In genomic region chr22:44831885-44832284, GRCh38 we compare ENCODE assay signal across 31 cellular contexts.
DNase-seq lines count a peak whose midpoint lies in the region; ATAC-seq, FAIRE-seq and TF ChIP-seq lines count a peak whose summit lies in the region.
"Had no signal": no experiment of that assay in that cellular context is flagged by ENCODE, and none has a peak within 500 bp of the region (broad histone marks: within the 10 kb centered on the region; RNA-seq: fewer than 3 reads in every experiment).

No MANE protein-coding gene starts in this region.

- H3K9me3 ChIP-seq in HEK293 (ENCODE audit: control insufficient read depth, insufficient read depth, low read depth, low read length) = no peaks in the 10 kb centered on the region; the same call in 1 of the 2 replicates

- FAIRE-seq in frontal cortex (lab: Jason Lieb, UNC) = peak; percentile 17
- FAIRE-seq: A204.1, A549, D721Med had no signal

- H3K36me3 ChIP-seq in HEK293 (ENCODE audit: control insufficient read depth in 2 of 2, insufficient read depth in 1 of 2, low read length in 2 of 2) = peaks cover 5 to 15% of the 10 kb centered on the region in 2 experiments
- H3K36me3 ChIP-seq: BE2C, BLaER1 had no signal

- TF ChIP-seq CTCF in HEK293 (tag by site-specific recombination; IDR thresholded peaks at IDR 0.05) = no peak

- no peak for ATAC-seq in HG03378 (IDR thresholded peaks at IDR 0.05; ENCODE audit: unreplicated experiment)
- ATAC-seq: A549; CD8-positive, alpha-beta T cell had no signal

- POLR2A ChIA-PET in HEK293 (lab: Yijun Ruan, JAX) = no interaction called here

- CTCF ChIA-PET in HEK293 (lab: Yijun Ruan, JAX) = interaction anchor here (0.7 to 1.9 kb wide), 2 partner anchors 12 to 947 kb away, joined by 4 to 9 read pairs; no protein-coding TSS in a partner anchor

- H3K27ac ChIP-seq in HEK293 (ENCODE audit: extremely low read depth, low read depth, low read length) = no peak overlapping the region
- H3K27ac ChIP-seq: 22Rv1; A549; BLaER1; BLaER1 treated with 17β-estradiol and CSF1 and Interleukin-3, amounts not matched to agents 10 nM and 100 nM; C4-2B had no signal

- H3K4me3 ChIP-seq in HEK293 (ENCODE audit: low read depth, low read length) = no peak overlapping the region
- H3K4me3 ChIP-seq: A549; BLaER1; BLaER1 treated with 17β-estradiol and CSF1 and Interleukin-3, amounts not matched to agents 10 nM and 100 nM had no signal

- no peak for DNase-seq in frontal cortex (ENCODE audit: low spot score in 2 of 2)
- DNase-seq in HuH-7 (ENCODE audit: low spot score) = no peak
- DNase-seq: 8988T; ACHN; AML-193; BE2C; C1 segment of cervical spinal cord; Caco-2; Calu3; CD4-positive, alpha-beta memory T cell; CD4-positive, alpha-beta T cell; CD4-positive, CD25-positive, alpha-beta regulatory T cell; CD8-positive, alpha-beta memory T cell; CD8-positive, alpha-beta T cell; COR-L47; DMS 273 treated with DMSO at 0.1 percent for 48 hours; DMS153; DMS53; DMS79; DMS79 treated with DMSO at 0.1 percent for 48 hours; DND-41; EL had no signal

- no peaks in the 10 kb centered on the region for H3K4me1 ChIP-seq in HEK293 (ENCODE audit: control insufficient read depth, insufficient read depth, low read length)
- H3K4me1 ChIP-seq: A549, BE2C had no signal

TF ChIP-seq in HEK293, 187 proteins besides CTCF, POLR2A, EP300 and RAD21:
- TF ChIP-seq PBX3 (CRISPR knock-in tag; IDR thresholded peaks at IDR 0.05) (no peak), ZNF747 (tag by site-specific recombination; IDR thresholded peaks at IDR 0.05) (no peak), ZNF362 (tag by site-specific recombination; IDR thresholded peaks at IDR 0.05) (0 out of 2 replicates have a peak, but pooled peaks have one; percentile 34), ZNF248 (tag by site-specific recombination; IDR thresholded peaks at IDR 0.05) (peak; percentile 98)
